In the genomic region with DNA sequence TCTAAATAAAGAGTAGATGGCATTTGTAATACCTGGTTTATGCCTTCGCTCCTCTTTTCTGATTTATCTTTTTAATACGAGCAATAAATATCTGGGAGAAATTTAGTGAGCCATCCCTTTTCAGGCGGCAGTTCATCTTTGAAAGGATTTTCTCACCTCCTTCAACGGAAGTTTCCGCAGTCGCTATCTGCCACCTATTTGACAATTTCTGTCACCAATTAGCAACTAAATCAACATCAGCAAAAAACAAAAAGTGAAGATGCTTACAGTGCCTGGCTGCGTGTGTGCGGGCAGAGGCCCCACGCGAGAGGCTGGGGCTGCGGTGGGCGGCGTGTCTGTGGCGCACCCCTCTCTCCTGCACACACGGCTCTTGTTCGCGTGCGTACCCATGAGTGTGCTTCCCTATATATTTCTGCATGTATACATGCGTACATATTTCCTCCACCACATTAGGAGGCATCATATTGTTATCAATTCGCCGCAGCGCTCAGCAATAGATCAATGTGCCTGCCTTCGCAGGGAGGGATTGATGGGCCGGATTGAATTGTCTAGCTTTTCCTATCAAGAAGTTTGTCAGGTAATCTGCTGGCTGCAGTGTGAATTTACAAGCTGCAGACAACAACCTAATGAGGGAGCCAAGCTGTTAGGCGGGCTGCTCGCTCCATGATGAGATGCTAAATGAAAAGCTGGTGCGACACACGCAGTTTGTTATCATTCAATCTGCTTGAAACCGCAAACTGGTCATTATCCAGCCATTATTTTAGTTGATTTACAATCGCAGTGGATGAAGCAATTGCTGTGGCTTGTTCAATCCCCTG, we compare ENCODE assay signal across 14 cellular contexts.
A peak's percentile ranks its signal among the peaks of the same experiment; 100 is the strongest.
DNase-seq lines count a peak whose midpoint lies in the region; ATAC-seq and TF ChIP-seq lines count a peak whose summit lies in the region.
"Had no signal": no experiment of that assay in that cellular context is flagged by ENCODE, and none has a peak within 500 bp of the region (broad histone marks: within the 10 kb centered on the region; RNA-seq: fewer than 3 reads in every experiment).

No MANE protein-coding gene starts in this region.

- intact Hi-C loops in CD4-positive, alpha-beta memory T cell (cut with micrococcal nuclease), result loop anchor here (2.0 to 10.0 kb wide), 2 partner anchors 16 to 110 kb away; no protein-coding TSS in a partner anchor

- ATAC-seq in memory B cell (ENCODE audit: low read depth), result no peak
- ATAC-seq: K562 had no signal

- peaks cover 0 to 13% (median 4%) of the 10 kb centered on the region in 8 donors for H3K9me3 Mint-ChIP-seq in CD4-positive, alpha-beta memory T cell
- no peaks in the 10 kb centered on the region; a peak in 2 of 5 replicates for H3K9me3 Mint-ChIP-seq in H9
- no peaks in the 10 kb centered on the region for H3K9me3 Mint-ChIP-seq in memory B cell

- H3K9ac ChIP-seq in H9 (ENCODE audit: extremely low read depth, insufficient read length, low read length) (no peak overlapping the region), SK-N-MC (ENCODE audit: insufficient read length) (no peak overlapping the region)

- no peaks in the 10 kb centered on the region for H3K36me3 ChIP-seq in CD4-positive, alpha-beta memory T cell (ENCODE audit: insufficient read depth, low read length)
- H3K36me3 ChIP-seq in SK-N-MC (ENCODE audit: insufficient read depth, low read length), result no peaks in the 10 kb centered on the region; the same call in 1 of the 2 replicates
- H3K36me3 ChIP-seq in MG63, result no peaks in the 10 kb centered on the region
- H3K36me3 ChIP-seq: SJCRH30 had no signal

- H2BK12ac ChIP-seq in H9 (ENCODE audit: insufficient read length, low read depth, low read length), result no peak overlapping the region

- no peaks in the 10 kb centered on the region for H3K9me3 ChIP-seq in CD4-positive, alpha-beta memory T cell (ENCODE audit: control insufficient read depth in 1 of 2, low read length in 2 of 2)
- no peaks in the 10 kb centered on the region for H3K9me3 ChIP-seq in H9 (ENCODE audit: control insufficient read depth, low read depth, low read length)
- H3K9me3 ChIP-seq in SK-N-MC (ENCODE audit: low read depth, low read length), result no peaks in the 10 kb centered on the region
- no peaks in the 10 kb centered on the region for H3K9me3 ChIP-seq in MG63
- H3K9me3 ChIP-seq: SJCRH30 had no signal

- H3K23ac ChIP-seq in H9 (ENCODE audit: insufficient read length, low read depth, low read length), result no peak overlapping the region

- TF ChIP-seq CTCF in H9 (conservative IDR thresholded peaks at IDR 0.05) (no peak), RWPE1 (conservative IDR thresholded peaks at IDR 0.05; ENCODE audit: low read depth) (no peak)

- H3K4me3 ChIP-seq in CD4-positive, alpha-beta memory T cell (ENCODE audit: low read length in 2 of 2), result no peak overlapping the region
- H3K4me3 ChIP-seq in SK-N-MC (0 out of 2 replicates have a peak overlapping the region, but pooled peaks have one; percentile 4), MG63 (no peak overlapping the region)
- H3K4me3 ChIP-seq: K562, SJCRH30 had no signal

- H3K27ac Mint-ChIP-seq in CD4-positive, alpha-beta memory T cell, result peak overlapping the region in 1 of 7 donors; percentile 16
- H3K27ac Mint-ChIP-seq in H9, result no peak overlapping the region
- H3K27ac Mint-ChIP-seq in memory B cell, result no peak overlapping the region

- H3K4me3 Mint-ChIP-seq in CD4-positive, alpha-beta memory T cell, result peak overlapping the region in 7 of 8 donors; percentile 5 to 73 (median 60)
- H3K4me3 Mint-ChIP-seq in H9 (peak overlapping the region in 1 of 2 experiments; percentile 73; a peak in 2 of 5 replicates), memory B cell (peak overlapping the region; percentile 37)

- H2AFZ ChIP-seq in H9 (ENCODE audit: low read length), result no peak overlapping the region

- no peaks in the 10 kb centered on the region for H3K79me1 ChIP-seq in H9 (ENCODE audit: insufficient read depth, low read depth, low read length, poor library complexity, severe bottlenecking)

- H3K27me3 Mint-ChIP-seq in CD4-positive, alpha-beta memory T cell, result peaks cover 72 to 75% of the 10 kb centered on the region in 2 donors
- peaks cover 79% of the 10 kb centered on the region for H3K27me3 Mint-ChIP-seq in H9 (ENCODE audit: low read depth)
- H3K27me3 Mint-ChIP-seq in memory B cell, result peaks cover 39% of the 10 kb centered on the region

- POLR2A ChIA-PET in CD4-positive, alpha-beta memory T cell (lab: Charles Lee; ENCODE audit: partially characterized antibody), result no interaction called here
- POLR2A ChIA-PET in RWPE1 (lab: Yijun Ruan, JAX; ENCODE audit: low non-redundant PET), result no interaction called here

- H3T11ph ChIP-seq in H9 (ENCODE audit: low read length), result no peak overlapping the region

- no peak overlapping the region for H2BK20ac ChIP-seq in H9 (ENCODE audit: low read depth, low read length, poor library complexity, severe bottlenecking)

- no CpG with 5 or more reads among the region's 30 CpGs for WGBS in H9 (ENCODE audit: extremely low coverage, insufficient read length, low lambda C conversion rate)

- CTCF ChIA-PET in CD4-positive, alpha-beta memory T cell (lab: Charles Lee; ENCODE audit: partially characterized antibody), result no interaction called here
- CTCF ChIA-PET in RWPE1 (lab: Yijun Ruan, JAX), result interaction anchor here (0.7 kb wide), 1 partner anchor 9 kb away, joined by 3 read pairs; no protein-coding TSS in a partner anchor

- H3K4me1 Mint-ChIP-seq in CD4-positive, alpha-beta memory T cell, result peaks cover 16 to 32% (median 20%) of the 10 kb centered on the region in 4 donors
- H3K4me1 Mint-ChIP-seq in H9 (peaks cover 47 to 51% of the 10 kb centered on the region in 2 experiments), memory B cell (peaks cover 12% of the 10 kb centered on the region)

- no peaks in the 10 kb centered on the region for H3K36me3 Mint-ChIP-seq in CD4-positive, alpha-beta memory T cell
- H3K36me3 Mint-ChIP-seq in H9 (ENCODE audit: insufficient read depth in 1 of 3, low read depth in 3 of 3) (no peaks in the 10 kb centered on the region; a peak in 1 of 7 replicates), memory B cell (no peaks in the 10 kb centered on the region)

- no peak overlapping the region for H4K91ac ChIP-seq in H9 (ENCODE audit: insufficient read length, low read depth, low read length)

- no peak overlapping the region for H3K4ac ChIP-seq in H9 (ENCODE audit: low read depth, low read length)

- H3K27ac ChIP-seq in CD4-positive, alpha-beta memory T cell (ENCODE audit: low read depth, low read length), result no peak overlapping the region
- no peak overlapping the region for H3K27ac ChIP-seq in H9 (ENCODE audit: insufficient read length, low read depth, low read length)
- no peak overlapping the region for H3K27ac ChIP-seq in SK-N-MC
- H3K27ac ChIP-seq in RWPE1, result no peak overlapping the region
- H3K27ac ChIP-seq: SJCRH30 had no signal

- no peak overlapping the region for H3K14ac ChIP-seq in H9 (ENCODE audit: insufficient read depth, low read length)

- no peak overlapping the region for H4K5ac ChIP-seq in H9 (ENCODE audit: insufficient read length, low read depth, low read length)

- H3K79me2 ChIP-seq in H9 (ENCODE audit: insufficient read depth, low read length), result no peaks in the 10 kb centered on the region

- no peak overlapping the region for H3K56ac ChIP-seq in H9 (ENCODE audit: insufficient read length, low read depth, low read length)

- H4K8ac ChIP-seq in H9 (replicated peaks; ENCODE audit: insufficient read length, low read depth, low read length), result no peak overlapping the region

- H2BK120ac ChIP-seq in H9 (ENCODE audit: low read depth, low read length, poor library complexity, severe bottlenecking), result no peak overlapping the region

- DNase-seq in CD4-positive, alpha-beta memory T cell, result peak in 1 of 5 donors; percentile 16
- DNase-seq in H9 (no peak), SK-N-MC (ENCODE audit: low read depth, low spot score) (peak; percentile 28), memory B cell (ENCODE audit: low spot score in 2 of 2) (no peak), MG63 (no peak), SW 1271 (lab: John Stamatoyannopoulos, UW) (no peak), RWPE1 (ENCODE audit: low spot score) (no peak)
- no peak for DNase-seq in NK-92 treated with Interleukin-12 subunit alpha and Interleukin-12 subunit beta, amount 100 ng/mL, for 24 hours (lab: John Stamatoyannopoulos, UW)
- DNase-seq: activated naive CD4-positive, alpha-beta T cell; HCEC 1CT; NCI-H510A; nucleus accumbens; SJCRH30 had no signal

- no peak overlapping the region for H2BK15ac ChIP-seq in H9 (ENCODE audit: low read depth, low read length)

- peaks cover 23% of the 10 kb centered on the region for H3K4me1 ChIP-seq in CD4-positive, alpha-beta memory T cell (ENCODE audit: insufficient read depth, low read length)
- H3K4me1 ChIP-seq in H9 (ENCODE audit: insufficient read depth, low read length), result peaks cover 8% of the 10 kb centered on the region; the same call in 1 of the 2 replicates
- H3K4me1 ChIP-seq: SJCRH30 had no signal

- H3K4me2 ChIP-seq in H9 (ENCODE audit: insufficient read depth, insufficient read length, low read length), result peak overlapping the region; percentile 50

- peaks cover 6% of the 10 kb centered on the region for H3K23me2 ChIP-seq in H9 (ENCODE audit: insufficient read length, low read depth, low read length, poor library complexity, severe bottlenecking)

- H2AK5ac ChIP-seq in H9 (ENCODE audit: insufficient read length, low read length), result no peak overlapping the region

- H4K20me1 ChIP-seq in H9 (ENCODE audit: control insufficient read depth, insufficient read depth, insufficient read length), result no peaks in the 10 kb centered on the region

- no peak overlapping the region for H2BK5ac ChIP-seq in H9 (ENCODE audit: insufficient read length, low read length)

- peaks cover 81% of the 10 kb centered on the region for H3K27me3 ChIP-seq in CD4-positive, alpha-beta memory T cell (ENCODE audit: insufficient read depth, low read length)
- H3K27me3 ChIP-seq in H9 (ENCODE audit: insufficient read depth, low read length) (peaks cover 65% of the 10 kb centered on the region), MG63 (no peaks in the 10 kb centered on the region)
- H3K27me3 ChIP-seq: SJCRH30 had no signal

- no peak overlapping the region for H3K18ac ChIP-seq in H9 (ENCODE audit: insufficient read length, low read depth, low read length)
